In genomic region chr12:112096667-112097066, GRCh38 we compare ENCODE assay signal across 8 cellular contexts. TPM values are rescaled to one million over a fixed set of nuclear protein-coding genes. Genes with fewer than 3 reads are reported as not detected.
DNase-seq lines count a peak whose midpoint lies in the region; ATAC-seq lines count a peak whose summit lies in the region.

No MANE protein-coding gene starts in this region.

- H3K9ac ChIP-seq in SK-N-MC (ENCODE audit: insufficient read length): no peak overlapping the region

- H3K27ac Mint-ChIP-seq in activated naive CD4-positive, alpha-beta T cell treated with anti-CD3 and anti-CD28 coated beads, Interleukin-2, amount 50 U/mL, for 24 hours: peak overlapping the region; percentile 87
- H3K27ac Mint-ChIP-seq in stimulated activated naive CD8-positive, alpha-beta T cell treated with anti-CD3 and anti-CD28 coated beads, Interleukin-15, Interleukin-2, amounts not matched to agents 100 ng/mL and 50 ng/mL, for 24 hours: peak overlapping the region; percentile 90

- no peak for DNase-seq in activated naive CD4-positive, alpha-beta T cell (lab: John Stamatoyannopoulos, UW)
- DNase-seq in SK-N-MC (ENCODE audit: low read depth, low spot score) (no peak), mucosa of gallbladder (ENCODE audit: low spot score) (no peak), DMS114 treated with DMSO at 0.1 percent for 48 hours (lab: John Stamatoyannopoulos, UW; ENCODE audit: unreplicated experiment) (no peak)

- H3K27me3 Mint-ChIP-seq in activated naive CD4-positive, alpha-beta T cell treated with anti-CD3 and anti-CD28 coated beads, Interleukin-2, amount 50 U/mL, for 24 hours: no peaks in the 10 kb centered on the region
- no peaks in the 10 kb centered on the region for H3K27me3 Mint-ChIP-seq in stimulated activated naive CD8-positive, alpha-beta T cell treated with anti-CD3 and anti-CD28 coated beads, Interleukin-15, Interleukin-2, amounts not matched to agents 100 ng/mL and 50 ng/mL, for 24 hours

- H3K4me3 Mint-ChIP-seq in activated naive CD4-positive, alpha-beta T cell treated with anti-CD3 and anti-CD28 coated beads, Interleukin-2, amount 50 U/mL, for 24 hours: peak overlapping the region; percentile 42
- peak overlapping the region; percentile 36 for H3K4me3 Mint-ChIP-seq in stimulated activated naive CD8-positive, alpha-beta T cell treated with anti-CD3 and anti-CD28 coated beads, Interleukin-15, Interleukin-2, amounts not matched to agents 100 ng/mL and 50 ng/mL, for 24 hours

- H3K36me3 ChIP-seq in SK-N-MC (ENCODE audit: insufficient read depth, low read length) (peaks cover 81% of the 10 kb centered on the region), esophagus (ENCODE audit: control insufficient read depth in 2 of 2, insufficient read depth in 2 of 2, low read length in 1 of 2) (peaks cover under 1 to 5% of the 10 kb centered on the region in 2 donors)

- no peaks in the 10 kb centered on the region for H3K9me3 ChIP-seq in SK-N-MC (ENCODE audit: low read depth, low read length)
- no peaks in the 10 kb centered on the region for H3K9me3 ChIP-seq in esophagus (ENCODE audit: control insufficient read depth in 2 of 2, insufficient read depth in 1 of 2, low read depth in 1 of 2, low read length in 1 of 2)

- WGBS in esophagus, 2 donors: 41 to 53% methylated on average over 2 of the region's 2 CpGs

- peaks cover 39% of the 10 kb centered on the region for H3K4me1 Mint-ChIP-seq in activated naive CD4-positive, alpha-beta T cell treated with anti-CD3 and anti-CD28 coated beads, Interleukin-2, amount 50 U/mL, for 24 hours
- H3K4me1 Mint-ChIP-seq in stimulated activated naive CD8-positive, alpha-beta T cell treated with anti-CD3 and anti-CD28 coated beads, Interleukin-15, Interleukin-2, amounts not matched to agents 100 ng/mL and 50 ng/mL, for 24 hours (ENCODE audit: low read depth): peaks cover 52% of the 10 kb centered on the region

- H3K27ac ChIP-seq in SK-N-MC: peak overlapping the region; percentile 25; the same call in 1 of the 2 replicates
- H3K27ac ChIP-seq in esophagus (ENCODE audit: low read depth in 2 of 2, low read length in 1 of 2): peak overlapping the region; percentile 18 to 81

- H3K4me3 ChIP-seq in SK-N-MC (no peak overlapping the region), esophagus (ENCODE audit: low read depth in 1 of 2, low read length in 2 of 2) (no peak overlapping the region)

- no peaks in the 10 kb centered on the region for H3K4me1 ChIP-seq in esophagus (ENCODE audit: control insufficient read depth in 2 of 2, insufficient read depth in 2 of 2, low read length in 1 of 2)

- peaks cover 17% of the 10 kb centered on the region for H3K36me3 Mint-ChIP-seq in activated naive CD4-positive, alpha-beta T cell treated with anti-CD3 and anti-CD28 coated beads, Interleukin-2, amount 50 U/mL, for 24 hours
- H3K36me3 Mint-ChIP-seq in stimulated activated naive CD8-positive, alpha-beta T cell treated with anti-CD3 and anti-CD28 coated beads, Interleukin-15, Interleukin-2, amounts not matched to agents 100 ng/mL and 50 ng/mL, for 24 hours (ENCODE audit: low read depth): peaks cover 64% of the 10 kb centered on the region

- no peaks in the 10 kb centered on the region for H3K9me3 Mint-ChIP-seq in activated naive CD4-positive, alpha-beta T cell treated with anti-CD3 and anti-CD28 coated beads, Interleukin-2, amount 50 U/mL, for 24 hours
- H3K9me3 Mint-ChIP-seq in stimulated activated naive CD8-positive, alpha-beta T cell treated with anti-CD3 and anti-CD28 coated beads, Interleukin-15, Interleukin-2, amounts not matched to agents 100 ng/mL and 50 ng/mL, for 24 hours: no peaks in the 10 kb centered on the region

- no peaks in the 10 kb centered on the region for H3K27me3 ChIP-seq in esophagus (ENCODE audit: control insufficient read depth in 1 of 2, insufficient read depth in 2 of 2, low read length in 2 of 2)

- no peak for ATAC-seq in HG03521 (IDR thresholded peaks at IDR 0.05; ENCODE audit: unreplicated experiment)

RNA-seq across cellular contexts. Expression of gene NAA25, which starts 11.9 kb away (rescaled TPM):
- 1 to 10 TPM; 6.1 to 8.1 TPM for polyA plus RNA-seq in esophagus
- 15.8 TPM for total RNA-seq in mucosa of gallbladder

RNA-seq across cellular contexts. Expression of gene TRAFD1, which starts 28.7 kb away (rescaled TPM):
- 10 to 100 TPM; 10.8 to 24.9 TPM for polyA plus RNA-seq in esophagus
- 28.1 TPM for total RNA-seq in mucosa of gallbladder
